Comparison of ENCODE assay signal across 28 cellular contexts in the genomic region with DNA sequence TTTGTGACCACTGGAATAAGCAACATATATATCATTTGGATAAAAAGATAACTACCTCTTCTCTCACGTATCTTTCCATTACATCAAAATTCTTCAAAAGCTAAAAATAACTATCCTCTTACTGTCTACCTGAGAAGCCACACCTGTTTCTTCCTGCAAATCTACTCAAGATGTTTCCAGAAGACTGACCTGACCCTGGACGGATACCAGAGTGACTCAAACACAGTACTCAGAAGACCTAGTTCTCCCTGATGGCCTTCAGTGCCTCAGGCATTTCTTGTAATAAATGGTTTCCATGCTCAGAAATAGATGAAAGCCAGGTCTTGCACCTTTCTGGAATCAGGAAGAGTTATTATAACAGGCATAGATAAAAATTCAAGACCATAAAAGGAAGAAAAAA.
"Had no signal": no experiment of that assay in that cellular context is flagged by ENCODE, and none has a peak within 500 bp of the region (broad histone marks: within the 10 kb centered on the region; RNA-seq: fewer than 3 reads in every experiment).

No MANE protein-coding gene starts in this region.

- H3K27ac ChIP-seq: body of pancreas, suprapubic skin, WERI-Rb-1 had no signal

- ATAC-seq: activated CD4-positive, CD25-positive, alpha-beta regulatory T cell treated with anti-CD3 and anti-CD28 coated beads, Interleukin-2, amount 50 U/mL, for 24 hours; activated T-cell treated with anti-CD3 and anti-CD28 coated beads, Interleukin-2, amount 50 U/mL, for 4 hours; body of pancreas; gastrocnemius medialis; left colon; naive thymus-derived CD4-positive, alpha-beta T cell; right cardiac atrium; SK-N-SH treated with all-trans-retinoic acid at 6 μM for 48 hours; T-helper 17 cell had no signal

- H3K4me1 Mint-ChIP-seq: memory B cell, T-helper 17 cell had no signal

- H3K9me3 Mint-ChIP-seq: activated CD4-positive, alpha-beta memory T cell treated with anti-CD3 and anti-CD28 coated beads for 36 hours; activated T-cell treated with anti-CD3 and anti-CD28 coated beads, Interleukin-2, amount 50 U/mL, for 4 hours; memory B cell; naive thymus-derived CD4-positive, alpha-beta T cell had no signal

- H3K36me3 ChIP-seq: esophagus squamous epithelium, gastrocnemius medialis, suprapubic skin, tibial artery, WERI-Rb-1 had no signal

- H3K36me3 Mint-ChIP-seq: activated CD4-positive, alpha-beta memory T cell treated with anti-CD3 and anti-CD28 coated beads for 36 hours; activated naive CD8-positive, alpha-beta T cell; memory B cell; naive thymus-derived CD4-positive, alpha-beta T cell had no signal

- H3K9me3 ChIP-seq: body of pancreas, esophagus squamous epithelium, gastrocnemius medialis, suprapubic skin, tibial artery had no signal

- DNase-seq: activated CD4-positive, alpha-beta memory T cell treated with anti-CD3 and anti-CD28 coated beads for 36 hours; activated CD4-positive, alpha-beta T cell treated with anti-CD3 and anti-CD28 coated beads for 48 hours; activated CD8-positive, alpha-beta memory T cell treated with anti-CD3 and anti-CD28 coated beads, Interleukin-2, amount 50 U/mL, for 48 hours; activated naive CD4-positive, alpha-beta T cell treated with Interleukin-2 at 50 U/mL for 16 hours; activated T-cell treated with anti-CD3 and anti-CD28 coated beads, Interleukin-2, amount 50 U/mL, for 4 hours; aorta; body of pancreas; caudate nucleus; cortex of kidney; esophagus squamous epithelium; gastrocnemius medialis; glutamatergic neuron; islet precursor cell; left colon; midbrain; naive thymus-derived CD4-positive, alpha-beta T cell; right cardiac atrium; stimulated activated naive CD4-positive, alpha-beta T cell; T-helper 17 cell; T1000; tibial artery; WERI-Rb-1 had no signal

- H3K27me3 ChIP-seq: body of pancreas, esophagus squamous epithelium, gastrocnemius medialis, suprapubic skin, tibial artery had no signal

- H3K27me3 Mint-ChIP-seq: activated CD4-positive, alpha-beta memory T cell treated with anti-CD3 and anti-CD28 coated beads for 36 hours; activated naive CD8-positive, alpha-beta T cell; memory B cell had no signal

- H3K4me3 Mint-ChIP-seq: activated CD4-positive, alpha-beta memory T cell treated with anti-CD3 and anti-CD28 coated beads for 36 hours; activated naive CD8-positive, alpha-beta T cell; activated T-cell treated with anti-CD3 and anti-CD28 coated beads, Interleukin-2, amount 50 U/mL, for 4 hours; memory B cell; naive thymus-derived CD4-positive, alpha-beta T cell; neural crest cell; T-helper 17 cell had no signal

- H3K4me3 ChIP-seq: body of pancreas, esophagus squamous epithelium, gastrocnemius medialis, suprapubic skin, tibial artery had no signal

- H3K27ac Mint-ChIP-seq: activated CD4-positive, alpha-beta memory T cell treated with anti-CD3 and anti-CD28 coated beads for 36 hours; activated naive CD8-positive, alpha-beta T cell; memory B cell; naive thymus-derived CD4-positive, alpha-beta T cell; T-helper 17 cell had no signal
